In genomic region chr6:167091149-167092107, GRCh38 we compare ENCODE assay signal across 13 cellular contexts. TPM values are rescaled to one million over a fixed set of nuclear protein-coding genes. Genes with fewer than 3 reads are reported as not detected.
DNase-seq lines count a peak whose midpoint lies in the region; ATAC-seq and TF ChIP-seq lines count a peak whose summit lies in the region.
"Had no signal": no experiment of that assay in that cellular context is flagged by ENCODE, and none has a peak within 500 bp of the region (broad histone marks: within the 10 kb centered on the region; RNA-seq: fewer than 3 reads in every experiment).

No MANE protein-coding gene starts in this region.

- H3K27me3 ChIP-seq in DOHH2 (ENCODE audit: control insufficient read depth, low read length) (no peaks in the 10 kb centered on the region), colonic mucosa (no peaks in the 10 kb centered on the region)
- H3K27me3 ChIP-seq: brain microvascular endothelial cell had no signal

- no peaks in the 10 kb centered on the region for H3K36me3 ChIP-seq in DOHH2 (ENCODE audit: control insufficient read depth, low read length)
- no peaks in the 10 kb centered on the region for H3K36me3 ChIP-seq in colonic mucosa
- H3K36me3 ChIP-seq: brain microvascular endothelial cell had no signal

- in situ Hi-C loops in KBM-7 (cut with MboI; ENCODE audit: low pct_unique_long_range_greater_than_20kb, low sequenced_read_pairs) = no loop called here

- ATAC-seq in WTC11 (peak; percentile 34), naive B cell (ENCODE audit: low read depth in 2 of 2) (peak; percentile 25 to 32), GM21423 (IDR thresholded peaks at IDR 0.05; ENCODE audit: unreplicated experiment) (no peak)

- H3K4me3 Mint-ChIP-seq in WTC11 = no peak overlapping the region
- peak overlapping the region; percentile 73 to 97 (median 90) for H3K4me3 Mint-ChIP-seq in naive B cell

- H3K4me3 ChIP-seq in DOHH2 (ENCODE audit: low read length) (peak overlapping the region; percentile 66), colonic mucosa (no peak overlapping the region)

- no peak overlapping the region for H3K27ac Mint-ChIP-seq in WTC11
- H3K27ac Mint-ChIP-seq in naive B cell = peak overlapping the region; percentile 98 to 100 (median 100)

- H3K36me3 Mint-ChIP-seq in WTC11 = peaks cover 15% of the 10 kb centered on the region
- peaks cover 0 to 8% of the 10 kb centered on the region in 2 donors for H3K36me3 Mint-ChIP-seq in naive B cell

- POLR2A ChIA-PET in WTC11 (lab: Charles Lee) = no interaction called here

- H3K9me3 Mint-ChIP-seq in WTC11 = peaks cover 24% of the 10 kb centered on the region
- peaks cover 0 to 21% (median 17%) of the 10 kb centered on the region in 7 donors for H3K9me3 Mint-ChIP-seq in naive B cell

- H3K4me1 Mint-ChIP-seq in WTC11 (peaks cover 6% of the 10 kb centered on the region), naive B cell (peaks cover 56 to 92% (median 77%) of the 10 kb centered on the region in 3 donors)

- no peak overlapping the region for H3K9ac ChIP-seq in colonic mucosa (ENCODE audit: low read depth in 2 of 2, low read length in 2 of 2)

- TF ChIP-seq CTCF in DOHH2 (IDR thresholded peaks at IDR 0.05; ENCODE audit: low read depth, low read length, poor library complexity, severe bottlenecking) = no peak
- no peak for TF ChIP-seq CTCF in WTC11 (IDR thresholded peaks at IDR 0.05)
- TF ChIP-seq CTCF in colonic mucosa (IDR thresholded peaks at IDR 0.05) = no peak

- peaks cover 6% of the 10 kb centered on the region; the same call in 1 of the 2 replicates for H3K9me3 ChIP-seq in DOHH2 (ENCODE audit: control insufficient read depth, insufficient read depth, low read length)
- no peaks in the 10 kb centered on the region for H3K9me3 ChIP-seq in colonic mucosa

- H3K27me3 Mint-ChIP-seq in WTC11 (ENCODE audit: low read depth) (peaks cover 6% of the 10 kb centered on the region), naive B cell (no peaks in the 10 kb centered on the region)

- intact Hi-C loops in colonic mucosa (cut with DNase I) = no loop called here

- CTCF ChIA-PET in WTC11 (lab: Charles Lee) = interaction anchor here (1.0 kb wide), 1 partner anchor 50 kb away, joined by 4 read pairs; no protein-coding TSS in a partner anchor

- peaks cover 60% of the 10 kb centered on the region for H3F3A ChIP-seq in DOHH2 (ENCODE audit: control insufficient read depth, insufficient read depth)

- H4K20me1 ChIP-seq in DOHH2 (ENCODE audit: control insufficient read depth, insufficient read depth, low read depth, low read length) = no peaks in the 10 kb centered on the region

- H3K27ac ChIP-seq in DOHH2 (ENCODE audit: low read depth, low read length) = peak overlapping the region; percentile 70
- H3K27ac ChIP-seq in colonic mucosa = no peak overlapping the region
- H3K27ac ChIP-seq: brain microvascular endothelial cell, RWPE1 had no signal

- no peaks in the 10 kb centered on the region for H3K9me2 ChIP-seq in DOHH2 (replicated peaks; ENCODE audit: control insufficient read depth, low read length)

- peak overlapping the region; percentile 86 for H3K4me2 ChIP-seq in DOHH2 (ENCODE audit: low read length)

- peak; percentile 86 for DNase-seq in KBM-7
- no peak for DNase-seq in WTC11 (ENCODE audit: low spot score)
- peak; percentile 77 for DNase-seq in naive B cell
- DNase-seq in NCI-H510A treated with DMSO at 0.1 percent for 48 hours (lab: John Stamatoyannopoulos, UW) = no peak
- DNase-seq in colonic mucosa = no peak
- DNase-seq: brain microvascular endothelial cell; immature natural killer cell; NCI-H2029 treated with DMSO at 0.1 percent for 48 hours; occipital lobe; stimulated activated CD4-positive, alpha-beta T cell treated with anti-CD3 and anti-CD28 coated beads, Interleukin-2, amount 100 ng/mL, for 24 hours had no signal

- peaks cover 86% of the 10 kb centered on the region for H3K4me1 ChIP-seq in DOHH2 (ENCODE audit: control insufficient read depth, low read length)
- H3K4me1 ChIP-seq in colonic mucosa = no peaks in the 10 kb centered on the region

- no peaks in the 10 kb centered on the region for H3K79me2 ChIP-seq in DOHH2 (ENCODE audit: control insufficient read depth, low read length)

TF ChIP-seq in WTC11, 78 proteins besides CTCF, POLR2A, EP300 and RAD21:
- TF ChIP-seq TEAD4 (CRISPR knock-in tag; IDR thresholded peaks at IDR 0.05) = no peak
- TF ChIP-seq TEAD1 (CRISPR knock-in tag; IDR thresholded peaks at IDR 0.05) = no peak
- TF ChIP-seq NFE2L1 (CRISPR knock-in tag; IDR thresholded peaks at IDR 0.05) = no peak
- TF ChIP-seq PRRX2 (CRISPR knock-in tag; IDR thresholded peaks at IDR 0.05) = no peak
- TF ChIP-seq CREB1 (CRISPR knock-in tag; IDR thresholded peaks at IDR 0.05) = no peak
- TF ChIP-seq SMAD3 (CRISPR knock-in tag; IDR thresholded peaks at IDR 0.05; ENCODE audit: borderline replicate concordance) = no peak

RNA-seq across cellular contexts. Expression of gene CCR6, which starts 31.5 kb away (rescaled TPM):
- total RNA-seq in WTC11 (2021) = not detected in 3 replicates
- 100 to 1,000 TPM in 5 of 6 donors, 10 to 100 TPM in 1; 97.4 to 205 (median 126) TPM for polyA plus RNA-seq in naive B cell (ENCODE audit: low read depth in 6 of 6)
- total RNA-seq in colonic mucosa = under 1 TPM; 0.49 to 0.53 TPM
- total RNA-seq: occipital lobe had no signal

Comparison
In these comparisons a context has a peak if more than half of its experiments do, and no peak if none do; other contexts are left out.
1. DNase-seq: peak in KBM-7 (single experiment) and naive B cell (single experiment); none in WTC11 (single experiment), NCI-H510A treated with DMSO at 0.1 percent for 48 hours (single experiment) and colonic mucosa (single experiment).